ENCODE assay signal across 7 cellular contexts in the genomic region with DNA sequence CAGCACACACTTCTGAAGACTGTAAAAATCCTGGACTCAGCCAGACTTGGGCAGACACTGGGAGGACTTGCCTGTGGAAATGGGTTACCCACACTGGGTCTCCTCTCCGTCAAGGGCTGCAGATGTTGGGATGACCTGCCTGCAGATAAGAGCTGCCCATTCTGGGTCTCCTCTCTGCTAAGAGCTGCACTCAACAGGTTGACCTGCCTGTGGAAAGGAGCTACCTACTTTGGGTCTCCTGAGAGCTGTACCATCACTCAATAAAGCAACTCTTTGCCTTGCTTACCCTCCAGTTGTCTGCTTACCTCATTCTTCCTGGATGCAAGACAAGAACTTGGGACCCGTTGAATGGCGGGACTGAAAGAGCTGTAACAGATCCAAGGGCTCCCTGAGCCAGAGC. TPM values are rescaled to one million over a fixed set of nuclear protein-coding genes. Genes with fewer than 3 reads are reported as not detected.
"Had no signal": no experiment of that assay in that cellular context is flagged by ENCODE, and none has a peak within 500 bp of the region (broad histone marks: within the 10 kb centered on the region; RNA-seq: fewer than 3 reads in every experiment).

No MANE protein-coding gene starts in this region.

- H3K4me2 ChIP-seq: KMS-11 had no signal

- H3K9ac ChIP-seq: KMS-11 had no signal

- DNase-seq: IMR-90, KBM-7, KG1 had no signal

- H3K4me3 ChIP-seq: K562 had no signal

- H3K27ac ChIP-seq: HL-60, KMS-11 had no signal

RNA-seq across cellular contexts. Expression of a gene that starts 47.9 kb away (rescaled TPM):
- polyA plus RNA-seq: IgD-negative memory B cell had no signal
